In the genomic region with DNA sequence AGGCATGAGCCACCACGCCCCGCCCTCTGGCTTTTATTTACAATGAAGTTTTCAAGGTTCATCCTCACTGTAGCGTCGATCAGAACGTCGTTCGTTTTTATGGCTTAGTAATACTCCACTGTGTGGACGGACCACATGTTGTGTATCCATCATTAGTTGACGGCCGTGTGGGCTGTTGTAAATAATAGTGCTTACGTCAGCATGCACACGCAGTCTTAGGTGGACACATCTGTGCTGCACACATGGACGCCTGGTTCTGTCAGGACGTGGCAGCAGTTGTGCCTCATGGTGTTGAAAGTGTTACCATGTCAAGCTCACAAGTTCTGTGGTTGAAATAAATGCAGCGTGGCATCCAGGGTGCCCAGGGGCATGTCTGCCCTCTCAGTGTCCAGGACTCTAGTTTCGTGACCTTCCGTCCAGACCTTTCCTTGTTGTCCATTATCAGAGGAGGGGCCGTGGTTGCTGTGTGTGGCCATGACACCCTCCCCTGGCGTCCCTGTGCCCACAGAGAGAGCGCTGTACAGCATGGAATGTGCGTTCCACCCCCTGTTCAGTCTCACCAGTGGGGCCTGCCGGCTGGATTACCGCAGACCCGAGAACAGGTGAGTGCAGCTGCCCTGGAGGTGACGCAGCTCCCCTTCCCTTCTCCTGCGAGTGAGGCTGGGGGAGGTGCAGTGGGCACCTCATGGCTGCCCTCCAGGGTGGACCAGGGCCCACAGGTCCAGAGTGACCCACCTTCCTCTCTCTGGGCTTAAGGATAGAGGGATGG, we compare ENCODE assay signal across 1 cellular context.
A peak's percentile ranks its signal among the peaks of the same experiment; 100 is the strongest.
TF ChIP-seq lines count a peak whose summit lies in the region.

No MANE protein-coding gene starts in this region.

TF ChIP-seq in HepG2, 621 proteins besides CTCF, POLR2A, EP300 and RAD21 (continues in another document):
- no peak for TF ChIP-seq ZNF225 (CRISPR knock-in tag; IDR thresholded peaks at IDR 0.05)
- no peak for TF ChIP-seq PCBP1 (IDR thresholded peaks at IDR 0.05; ENCODE audit: borderline replicate concordance, low read depth, low read length)
- TF ChIP-seq MAFK (conservative IDR thresholded peaks at IDR 0.05 in 1 of 2, IDR thresholded peaks at IDR 0.05 in 1 of 2; ENCODE audit: low read length in 2 of 2), result peak; percentile 56 to 71; a peak in 3 of 4 replicates
- TF ChIP-seq MBNL3 (CRISPR knock-in tag; conservative IDR thresholded peaks at IDR 0.05), result no peak
- TF ChIP-seq TAF15 (IDR thresholded peaks at IDR 0.05; ENCODE audit: low read depth, low read length, poor library complexity, severe bottlenecking), result no peak
- TF ChIP-seq SALL2 (CRISPR knock-in tag; IDR thresholded peaks at IDR 0.05), result no peak
- TF ChIP-seq, protein P1, sequence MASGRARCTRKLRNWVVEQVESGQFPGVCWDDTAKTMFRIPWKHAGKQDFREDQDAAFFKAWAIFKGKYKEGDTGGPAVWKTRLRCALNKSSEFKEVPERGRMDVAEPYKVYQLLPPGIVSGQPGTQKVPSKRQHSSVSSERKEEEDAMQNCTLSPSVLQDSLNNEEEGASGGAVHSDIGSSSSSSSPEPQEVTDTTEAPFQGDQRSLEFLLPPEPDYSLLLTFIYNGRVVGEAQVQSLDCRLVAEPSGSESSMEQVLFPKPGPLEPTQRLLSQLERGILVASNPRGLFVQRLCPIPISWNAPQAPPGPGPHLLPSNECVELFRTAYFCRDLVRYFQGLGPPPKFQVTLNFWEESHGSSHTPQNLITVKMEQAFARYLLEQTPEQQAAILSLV (CRISPR knock-in tag; IDR thresholded peaks at IDR 0.05; ENCODE audit: borderline replicate concordance), result no peak
- no peak for TF ChIP-seq FOXO1 (CRISPR knock-in tag; IDR thresholded peaks at IDR 0.05)
- TF ChIP-seq PRMT3 (CRISPR knock-in tag; IDR thresholded peaks at IDR 0.05; ENCODE audit: borderline replicate concordance, low read depth), result no peak
- TF ChIP-seq ZNF326 (CRISPR knock-in tag; IDR thresholded peaks at IDR 0.05; ENCODE audit: borderline replicate concordance), result no peak
- TF ChIP-seq PITX1 (CRISPR knock-in tag; IDR thresholded peaks at IDR 0.05), result no peak
- no peak for TF ChIP-seq GABPA (IDR thresholded peaks at IDR 0.05; ENCODE audit: low read depth, low read length)
- no peak for TF ChIP-seq GABPA (CRISPR knock-in tag; IDR thresholded peaks at IDR 0.05; ENCODE audit: low read depth)
- TF ChIP-seq NRL (CRISPR knock-in tag; IDR thresholded peaks at IDR 0.05; ENCODE audit: borderline replicate concordance), result 0 out of 2 replicates have a peak, but pooled peaks have one; percentile 23
- TF ChIP-seq MAFF (IDR thresholded peaks at IDR 0.05; ENCODE audit: low read depth, low read length), result peak; percentile 49
- no peak for TF ChIP-seq SMAD1 (CRISPR knock-in tag; IDR thresholded peaks at IDR 0.05; ENCODE audit: borderline replicate concordance, low read depth)
- TF ChIP-seq, protein P2, sequence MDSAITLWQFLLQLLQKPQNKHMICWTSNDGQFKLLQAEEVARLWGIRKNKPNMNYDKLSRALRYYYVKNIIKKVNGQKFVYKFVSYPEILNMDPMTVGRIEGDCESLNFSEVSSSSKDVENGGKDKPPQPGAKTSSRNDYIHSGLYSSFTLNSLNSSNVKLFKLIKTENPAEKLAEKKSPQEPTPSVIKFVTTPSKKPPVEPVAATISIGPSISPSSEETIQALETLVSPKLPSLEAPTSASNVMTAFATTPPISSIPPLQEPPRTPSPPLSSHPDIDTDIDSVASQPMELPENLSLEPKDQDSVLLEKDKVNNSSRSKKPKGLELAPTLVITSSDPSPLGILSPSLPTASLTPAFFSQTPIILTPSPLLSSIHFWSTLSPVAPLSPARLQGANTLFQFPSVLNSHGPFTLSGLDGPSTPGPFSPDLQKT (CRISPR knock-in tag; IDR thresholded peaks at IDR 0.05; ENCODE audit: borderline replicate concordance), result no peak
- no peak for TF ChIP-seq ZNF496 (CRISPR knock-in tag; IDR thresholded peaks at IDR 0.05; ENCODE audit: insufficient replicate concordance)
- no peak for TF ChIP-seq DMAP1 (CRISPR knock-in tag; IDR thresholded peaks at IDR 0.05)
- no peak for TF ChIP-seq ZNF501 (CRISPR knock-in tag; IDR thresholded peaks at IDR 0.05)
- TF ChIP-seq, protein P3, sequence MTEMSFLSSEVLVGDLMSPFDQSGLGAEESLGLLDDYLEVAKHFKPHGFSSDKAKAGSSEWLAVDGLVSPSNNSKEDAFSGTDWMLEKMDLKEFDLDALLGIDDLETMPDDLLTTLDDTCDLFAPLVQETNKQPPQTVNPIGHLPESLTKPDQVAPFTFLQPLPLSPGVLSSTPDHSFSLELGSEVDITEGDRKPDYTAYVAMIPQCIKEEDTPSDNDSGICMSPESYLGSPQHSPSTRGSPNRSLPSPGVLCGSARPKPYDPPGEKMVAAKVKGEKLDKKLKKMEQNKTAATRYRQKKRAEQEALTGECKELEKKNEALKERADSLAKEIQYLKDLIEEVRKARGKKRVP (CRISPR knock-in tag; IDR thresholded peaks at IDR 0.05), result no peak
- no peak for TF ChIP-seq ZNF616 (CRISPR knock-in tag; IDR thresholded peaks at IDR 0.05; ENCODE audit: low read depth)
- TF ChIP-seq, protein P4, sequence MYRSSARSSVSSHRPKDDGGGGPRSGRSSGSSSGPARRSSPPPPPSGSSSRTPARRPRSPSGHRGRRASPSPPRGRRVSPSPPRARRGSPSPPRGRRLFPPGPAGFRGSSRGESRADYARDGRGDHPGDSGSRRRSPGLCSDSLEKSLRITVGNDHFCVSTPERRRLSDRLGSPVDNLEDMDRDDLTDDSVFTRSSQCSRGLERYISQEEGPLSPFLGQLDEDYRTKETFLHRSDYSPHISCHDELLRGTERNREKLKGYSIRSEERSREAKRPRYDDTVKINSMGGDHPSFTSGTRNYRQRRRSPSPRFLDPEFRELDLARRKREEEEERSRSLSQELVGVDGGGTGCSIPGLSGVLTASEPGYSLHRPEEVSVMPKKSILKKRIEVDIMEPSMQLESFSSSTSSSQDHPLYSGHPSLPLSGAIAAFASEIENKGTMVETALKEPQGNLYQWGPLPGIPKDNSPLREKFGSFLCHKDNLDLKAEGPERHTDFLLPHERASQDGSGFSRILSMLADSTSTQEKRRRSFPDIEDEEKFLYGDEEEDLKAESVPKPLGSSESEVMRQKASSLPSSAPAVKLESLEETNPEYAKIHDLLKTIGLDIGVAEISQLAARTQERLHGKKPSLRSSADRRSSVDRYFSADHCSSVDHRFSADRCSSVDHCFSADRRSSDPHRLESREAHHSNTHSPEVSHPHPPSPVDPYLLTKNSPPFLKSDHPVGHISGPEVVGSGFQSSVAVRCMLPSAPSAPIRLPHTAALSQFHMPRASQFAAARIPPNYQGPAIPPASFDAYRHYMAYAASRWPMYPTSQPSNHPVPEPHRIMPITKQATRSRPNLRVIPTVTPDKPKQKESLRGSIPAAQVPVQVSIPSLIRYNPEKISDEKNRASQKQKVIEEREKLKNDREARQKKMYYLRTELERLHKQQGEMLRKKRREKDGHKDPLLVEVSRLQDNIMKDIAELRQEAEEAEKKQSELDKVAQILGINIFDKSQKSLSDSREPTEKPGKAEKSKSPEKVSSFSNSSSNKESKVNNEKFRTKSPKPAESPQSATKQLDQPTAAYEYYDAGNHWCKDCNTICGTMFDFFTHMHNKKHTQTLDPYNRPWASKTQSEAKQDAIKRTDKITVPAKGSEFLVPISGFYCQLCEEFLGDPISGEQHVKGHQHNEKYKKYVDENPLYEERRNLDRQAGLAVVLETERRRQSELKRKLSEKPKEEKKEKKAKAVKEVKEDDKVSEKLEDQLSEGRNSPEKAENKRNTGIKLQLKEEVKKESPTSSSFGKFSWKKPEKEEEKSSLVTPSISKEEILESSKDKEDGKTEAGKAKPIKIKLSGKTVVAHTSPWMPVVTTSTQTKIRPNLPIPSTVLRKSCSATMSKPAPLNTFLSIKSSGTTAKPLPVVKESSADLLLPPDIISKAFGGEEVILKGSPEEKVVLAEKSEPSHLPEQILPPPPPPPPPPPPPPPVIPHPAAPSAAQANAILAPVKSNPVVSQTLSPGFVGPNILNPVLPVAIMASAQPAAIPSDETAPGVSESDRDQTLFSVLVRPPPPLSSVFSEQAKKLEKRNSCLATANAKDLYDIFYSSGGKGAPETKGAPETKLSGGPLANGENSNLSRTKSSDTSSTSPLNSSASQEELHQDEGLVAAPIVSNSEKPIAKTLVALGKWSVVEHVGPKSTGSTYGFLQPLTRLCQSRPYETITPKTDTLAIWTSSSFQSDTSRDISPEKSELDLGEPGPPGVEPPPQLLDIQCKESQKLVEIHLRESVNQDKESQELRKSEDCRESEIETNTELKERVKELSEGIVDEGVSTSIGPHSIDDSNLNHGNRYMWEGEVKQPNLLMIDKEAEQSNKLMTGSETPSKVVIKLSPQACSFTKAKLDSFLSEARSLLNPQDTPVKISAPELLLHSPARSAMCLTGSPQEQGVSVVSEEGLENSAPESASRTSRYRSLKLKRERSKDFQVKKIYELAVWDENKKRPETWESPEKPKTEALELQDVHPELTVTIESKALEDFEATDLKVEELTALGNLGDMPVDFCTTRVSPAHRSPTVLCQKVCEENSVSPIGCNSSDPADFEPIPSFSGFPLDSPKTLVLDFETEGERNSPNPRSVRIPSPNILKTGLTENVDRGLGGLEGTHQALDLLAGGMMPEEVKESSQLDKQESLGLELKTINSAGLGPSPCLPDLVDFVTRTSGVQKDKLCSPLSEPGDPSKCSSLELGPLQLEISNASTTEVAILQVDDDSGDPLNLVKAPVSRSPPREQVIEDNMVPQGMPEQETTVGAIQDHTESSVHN (CRISPR knock-in tag; IDR thresholded peaks at IDR 0.05), result no peak
- TF ChIP-seq TARDBP (CRISPR knock-in tag; IDR thresholded peaks at IDR 0.05), result no peak
- no peak for TF ChIP-seq SMAD3 (CRISPR knock-in tag; IDR thresholded peaks at IDR 0.05)
- TF ChIP-seq NFRKB (IDR thresholded peaks at IDR 0.05), result no peak
- TF ChIP-seq ASH2L (IDR thresholded peaks at IDR 0.05; ENCODE audit: insufficient read length, low read depth, low read length), result no peak
- TF ChIP-seq ZNF572 (CRISPR knock-in tag; IDR thresholded peaks at IDR 0.05), result no peak
- TF ChIP-seq ZNF629 (CRISPR knock-in tag; conservative IDR thresholded peaks at IDR 0.05), result no peak
- TF ChIP-seq POLR2G (IDR thresholded peaks at IDR 0.05; ENCODE audit: low read depth, low read length), result 0 out of 2 replicates have a peak, but pooled peaks have one; percentile 22
- TF ChIP-seq, protein P5, sequence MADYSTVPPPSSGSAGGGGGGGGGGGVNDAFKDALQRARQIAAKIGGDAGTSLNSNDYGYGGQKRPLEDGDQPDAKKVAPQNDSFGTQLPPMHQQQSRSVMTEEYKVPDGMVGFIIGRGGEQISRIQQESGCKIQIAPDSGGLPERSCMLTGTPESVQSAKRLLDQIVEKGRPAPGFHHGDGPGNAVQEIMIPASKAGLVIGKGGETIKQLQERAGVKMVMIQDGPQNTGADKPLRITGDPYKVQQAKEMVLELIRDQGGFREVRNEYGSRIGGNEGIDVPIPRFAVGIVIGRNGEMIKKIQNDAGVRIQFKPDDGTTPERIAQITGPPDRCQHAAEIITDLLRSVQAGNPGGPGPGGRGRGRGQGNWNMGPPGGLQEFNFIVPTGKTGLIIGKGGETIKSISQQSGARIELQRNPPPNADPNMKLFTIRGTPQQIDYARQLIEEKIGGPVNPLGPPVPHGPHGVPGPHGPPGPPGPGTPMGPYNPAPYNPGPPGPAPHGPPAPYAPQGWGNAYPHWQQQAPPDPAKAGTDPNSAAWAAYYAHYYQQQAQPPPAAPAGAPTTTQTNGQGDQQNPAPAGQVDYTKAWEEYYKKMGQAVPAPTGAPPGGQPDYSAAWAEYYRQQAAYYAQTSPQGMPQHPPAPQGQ (CRISPR knock-in tag; IDR thresholded peaks at IDR 0.05; ENCODE audit: borderline replicate concordance), result no peak
- no peak for TF ChIP-seq ADNP (CRISPR knock-in tag; IDR thresholded peaks at IDR 0.05)
- TF ChIP-seq, protein P6, sequence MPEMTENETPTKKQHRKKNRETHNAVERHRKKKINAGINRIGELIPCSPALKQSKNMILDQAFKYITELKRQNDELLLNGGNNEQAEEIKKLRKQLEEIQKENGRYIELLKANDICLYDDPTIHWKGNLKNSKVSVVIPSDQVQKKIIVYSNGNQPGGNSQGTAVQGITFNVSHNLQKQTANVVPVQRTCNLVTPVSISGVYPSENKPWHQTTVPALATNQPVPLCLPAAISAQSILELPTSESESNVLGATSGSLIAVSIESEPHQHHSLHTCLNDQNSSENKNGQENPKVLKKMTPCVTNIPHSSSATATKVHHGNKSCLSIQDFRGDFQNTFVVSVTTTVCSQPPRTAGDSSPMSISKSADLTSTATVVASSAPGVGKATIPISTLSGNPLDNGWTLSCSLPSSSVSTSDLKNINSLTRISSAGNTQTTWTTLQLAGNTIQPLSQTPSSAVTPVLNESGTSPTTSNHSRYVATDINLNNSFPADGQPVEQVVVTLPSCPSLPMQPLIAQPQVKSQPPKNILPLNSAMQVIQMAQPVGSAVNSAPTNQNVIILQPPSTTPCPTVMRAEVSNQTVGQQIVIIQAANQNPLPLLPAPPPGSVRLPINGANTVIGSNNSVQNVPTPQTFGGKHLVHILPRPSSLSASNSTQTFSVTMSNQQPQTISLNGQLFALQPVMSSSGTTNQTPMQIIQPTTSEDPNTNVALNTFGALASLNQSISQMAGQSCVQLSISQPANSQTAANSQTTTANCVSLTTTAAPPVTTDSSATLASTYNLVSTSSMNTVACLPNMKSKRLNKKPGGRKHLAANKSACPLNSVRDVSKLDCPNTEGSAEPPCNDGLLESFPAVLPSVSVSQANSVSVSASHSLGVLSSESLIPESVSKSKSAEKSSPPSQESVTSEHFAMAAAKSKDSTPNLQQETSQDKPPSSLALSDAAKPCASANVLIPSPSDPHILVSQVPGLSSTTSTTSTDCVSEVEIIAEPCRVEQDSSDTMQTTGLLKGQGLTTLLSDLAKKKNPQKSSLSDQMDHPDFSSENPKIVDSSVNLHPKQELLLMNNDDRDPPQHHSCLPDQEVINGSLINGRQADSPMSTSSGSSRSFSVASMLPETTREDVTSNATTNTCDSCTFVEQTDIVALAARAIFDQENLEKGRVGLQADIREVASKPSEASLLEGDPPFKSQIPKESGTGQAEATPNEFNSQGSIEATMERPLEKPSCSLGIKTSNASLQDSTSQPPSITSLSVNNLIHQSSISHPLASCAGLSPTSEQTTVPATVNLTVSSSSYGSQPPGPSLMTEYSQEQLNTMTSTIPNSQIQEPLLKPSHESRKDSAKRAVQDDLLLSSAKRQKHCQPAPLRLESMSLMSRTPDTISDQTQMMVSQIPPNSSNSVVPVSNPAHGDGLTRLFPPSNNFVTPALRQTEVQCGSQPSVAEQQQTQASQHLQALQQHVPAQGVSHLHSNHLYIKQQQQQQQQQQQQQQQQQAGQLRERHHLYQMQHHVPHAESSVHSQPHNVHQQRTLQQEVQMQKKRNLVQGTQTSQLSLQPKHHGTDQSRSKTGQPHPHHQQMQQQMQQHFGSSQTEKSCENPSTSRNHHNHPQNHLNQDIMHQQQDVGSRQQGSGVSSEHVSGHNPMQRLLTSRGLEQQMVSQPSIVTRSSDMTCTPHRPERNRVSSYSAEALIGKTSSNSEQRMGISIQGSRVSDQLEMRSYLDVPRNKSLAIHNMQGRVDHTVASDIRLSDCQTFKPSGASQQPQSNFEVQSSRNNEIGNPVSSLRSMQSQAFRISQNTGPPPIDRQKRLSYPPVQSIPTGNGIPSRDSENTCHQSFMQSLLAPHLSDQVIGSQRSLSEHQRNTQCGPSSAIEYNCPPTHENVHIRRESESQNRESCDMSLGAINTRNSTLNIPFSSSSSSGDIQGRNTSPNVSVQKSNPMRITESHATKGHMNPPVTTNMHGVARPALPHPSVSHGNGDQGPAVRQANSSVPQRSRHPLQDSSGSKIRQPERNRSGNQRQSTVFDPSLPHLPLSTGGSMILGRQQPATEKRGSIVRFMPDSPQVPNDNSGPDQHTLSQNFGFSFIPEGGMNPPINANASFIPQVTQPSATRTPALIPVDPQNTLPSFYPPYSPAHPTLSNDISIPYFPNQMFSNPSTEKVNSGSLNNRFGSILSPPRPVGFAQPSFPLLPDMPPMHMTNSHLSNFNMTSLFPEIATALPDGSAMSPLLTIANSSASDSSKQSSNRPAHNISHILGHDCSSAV (CRISPR knock-in tag; IDR thresholded peaks at IDR 0.05; ENCODE audit: borderline replicate concordance), result no peak
- TF ChIP-seq ZNF749 (CRISPR knock-in tag; IDR thresholded peaks at IDR 0.05; ENCODE audit: borderline replicate concordance), result no peak
- TF ChIP-seq ZNF768 (CRISPR knock-in tag; IDR thresholded peaks at IDR 0.05), result no peak
